Comparison of ENCODE assay signal across 9 cellular contexts in genomic region chr13:45280751-45281634, GRCh38. TPM values are rescaled to one million over a fixed set of nuclear protein-coding genes. Genes with fewer than 3 reads are reported as not detected.
DNase-seq lines count a peak whose midpoint lies in the region; ATAC-seq and TF ChIP-seq lines count a peak whose summit lies in the region.
"Had no signal": no experiment of that assay in that cellular context is flagged by ENCODE, and none has a peak within 500 bp of the region (broad histone marks: within the 10 kb centered on the region; RNA-seq: fewer than 3 reads in every experiment).

No MANE protein-coding gene starts in this region.

- H4K20me1 ChIP-seq in osteoblast (ENCODE audit: insufficient read depth, low read length), result no peaks in the 10 kb centered on the region

- H3K27ac Mint-ChIP-seq in type B pancreatic cell, result no peak overlapping the region

- H3K36me3 ChIP-seq in osteoblast (ENCODE audit: insufficient read depth, low read length), result peaks cover 10% of the 10 kb centered on the region

- peaks cover 29% of the 10 kb centered on the region for H3K36me3 Mint-ChIP-seq in activated T-cell treated with anti-CD3 and anti-CD28 coated beads, Interleukin-2, amount 50 U/mL, for 4 hours (ENCODE audit: insufficient read depth)
- peaks cover 13% of the 10 kb centered on the region for H3K36me3 Mint-ChIP-seq in type B pancreatic cell

- no peaks in the 10 kb centered on the region for H3K27me3 Mint-ChIP-seq in activated T-cell treated with anti-CD3 and anti-CD28 coated beads, Interleukin-2, amount 50 U/mL, for 4 hours (ENCODE audit: low read depth)
- no peaks in the 10 kb centered on the region for H3K27me3 Mint-ChIP-seq in type B pancreatic cell

- DNase-seq in activated gamma-delta T cell treated with Interleukin-2 at 50 U/mL for 16 hours (peak; percentile 21), activated gamma-delta T cell (lab: John Stamatoyannopoulos, UW) (no peak), NCI-H82 treated with DMSO at 0.1 percent for 48 hours (lab: John Stamatoyannopoulos, UW; ENCODE audit: unreplicated experiment) (peak; percentile 10), fibroblast of the conjunctiva (ENCODE audit: low read depth) (peak; percentile 51), osteoblast (ENCODE audit: insufficient read length, low spot score, missing footprints) (peak; percentile 92), type B pancreatic cell (ENCODE audit: extremely low spot score, unreplicated experiment) (no peak)
- DNase-seq in activated T-cell treated with anti-CD3 and anti-CD28 coated beads, Interleukin-2, amount 50 U/mL, for 4 hours, result peak; percentile 38

- no peak overlapping the region for H3K4me3 Mint-ChIP-seq in activated T-cell treated with anti-CD3 and anti-CD28 coated beads, Interleukin-2, amount 50 U/mL, for 4 hours
- peak overlapping the region; percentile 22 for H3K4me3 Mint-ChIP-seq in type B pancreatic cell

- no peak overlapping the region for H2AFZ ChIP-seq in osteoblast (ENCODE audit: low read length)

- peaks cover 14% of the 10 kb centered on the region for H3K4me1 ChIP-seq in osteoblast (ENCODE audit: insufficient read depth, low read length)

- no peak overlapping the region for H3K27ac ChIP-seq in osteoblast (ENCODE audit: low read depth, low read length)
- H3K27ac ChIP-seq: skin epidermis had no signal

- H3K4me1 Mint-ChIP-seq in activated T-cell treated with anti-CD3 and anti-CD28 coated beads, Interleukin-2, amount 50 U/mL, for 4 hours (ENCODE audit: low read depth), result peaks cover 4% of the 10 kb centered on the region
- no peaks in the 10 kb centered on the region for H3K4me1 Mint-ChIP-seq in type B pancreatic cell (ENCODE audit: unreplicated experiment)

- ATAC-seq in HG03378 (IDR thresholded peaks at IDR 0.05; ENCODE audit: unreplicated experiment), result peak; percentile 76
- ATAC-seq in activated T-cell treated with anti-CD3 and anti-CD28 coated beads, Interleukin-2, amount 50 U/mL, for 4 hours, result peak; percentile 91 to 99

- H3K9me3 ChIP-seq in osteoblast (ENCODE audit: low read depth, low read length), result no peaks in the 10 kb centered on the region

- no peaks in the 10 kb centered on the region for H3K79me2 ChIP-seq in osteoblast (ENCODE audit: insufficient read depth, low read length)

- no peak overlapping the region for H3K4me3 ChIP-seq in osteoblast (ENCODE audit: insufficient read depth, low read length)
- H3K4me3 ChIP-seq: skin epidermis had no signal

- no peaks in the 10 kb centered on the region for H3K9me3 Mint-ChIP-seq in activated T-cell treated with anti-CD3 and anti-CD28 coated beads, Interleukin-2, amount 50 U/mL, for 4 hours
- peaks cover 6% of the 10 kb centered on the region for H3K9me3 Mint-ChIP-seq in type B pancreatic cell

- H3K4me2 ChIP-seq in osteoblast (ENCODE audit: insufficient read depth, low read length), result peak overlapping the region; percentile 45

- H3K27me3 ChIP-seq in osteoblast (ENCODE audit: insufficient read depth, low read length), result no peaks in the 10 kb centered on the region

- peak; percentile 97 for TF ChIP-seq CTCF in osteoblast (IDR thresholded peaks at IDR 0.05; ENCODE audit: extremely low read depth, low read depth, low read length)
- TF ChIP-seq CTCF in type B pancreatic cell (conservative IDR thresholded peaks at IDR 0.05), result peak; percentile 69

RNA-seq across cellular contexts. Expression of gene TPT1, which starts 60.0 kb away (rescaled TPM):
- total RNA-seq in activated T-cell treated with anti-CD3 and anti-CD28 coated beads, Interleukin-2, amount 50 U/mL, for 4 hours, result 1,000 to 10,000 TPM; 1,937 to 2,193 (median 1,961) TPM
- 2,232 and 2,713 TPM in 2 replicates for total RNA-seq in osteoblast
- 3,472 and 4,120 TPM in 2 replicates for total RNA-seq in type B pancreatic cell (ENCODE audit: low replicate concordance)

Comparison
In these comparisons a context has a peak if more than half of its experiments do, and no peak if none do; other contexts are left out.
1. DNase-seq: peak in activated gamma-delta T cell treated with Interleukin-2 at 50 U/mL for 16 hours (single experiment), NCI-H82 treated with DMSO at 0.1 percent for 48 hours (single experiment), activated T-cell treated with anti-CD3 and anti-CD28 coated beads, Interleukin-2, amount 50 U/mL, for 4 hours (single experiment), fibroblast of the conjunctiva (single experiment) and osteoblast (single experiment); none in activated gamma-delta T cell (single experiment) and type B pancreatic cell (single experiment).